8 cellular contexts compared by ENCODE assay signal in the genomic region with DNA sequence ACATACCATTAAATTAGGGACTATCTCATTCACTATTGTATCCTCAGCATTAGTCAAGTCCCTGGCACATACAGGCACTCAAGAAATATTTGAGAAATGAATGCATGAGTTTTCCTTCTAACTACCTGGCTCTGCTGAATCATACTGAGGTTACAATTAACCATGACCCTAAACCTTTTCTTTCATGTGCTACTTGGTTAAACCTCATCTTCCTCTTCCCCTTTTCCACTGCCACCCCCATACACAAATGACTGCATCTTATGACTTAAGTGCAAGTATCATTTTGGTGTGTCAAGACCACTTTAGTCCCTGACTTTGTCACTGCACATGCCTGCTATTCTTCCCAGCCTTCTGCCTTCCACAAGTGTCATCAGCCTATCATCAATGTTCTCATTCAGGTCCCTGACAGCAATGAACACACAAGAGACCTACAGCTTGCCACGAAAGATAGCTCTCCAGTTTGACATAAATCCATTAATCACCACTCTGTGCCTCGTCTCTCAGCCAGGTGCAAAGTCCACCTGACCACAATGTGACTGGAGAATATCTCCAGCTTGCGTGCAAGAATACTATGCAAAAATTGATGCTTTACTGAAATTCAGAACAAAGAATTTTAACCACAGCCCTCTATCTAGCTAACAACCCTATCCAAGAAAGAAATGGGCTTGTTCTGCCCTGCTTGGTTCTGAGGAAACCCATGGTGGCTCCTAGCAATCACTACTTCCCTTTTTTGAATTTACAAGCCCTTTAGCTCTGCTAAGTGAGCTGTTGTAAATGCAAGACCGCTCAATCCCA.
DNase-seq lines count a peak whose midpoint lies in the region; ATAC-seq and TF ChIP-seq lines count a peak whose summit lies in the region.

No MANE protein-coding gene starts in this region.

- H3K56ac ChIP-seq in mesendoderm (ENCODE audit: low read length), result peak overlapping the region; percentile 57

- no peak overlapping the region for H2BK120ac ChIP-seq in mesendoderm (ENCODE audit: low read depth, low read length)

- no peaks in the 10 kb centered on the region for H3K27me3 ChIP-seq in mesendoderm (ENCODE audit: insufficient read depth, low read length, poor library complexity)

- H3K4me1 Mint-ChIP-seq in WTC11, result peaks cover 49% of the 10 kb centered on the region

- no peaks in the 10 kb centered on the region for H3K27me3 Mint-ChIP-seq in WTC11 (ENCODE audit: low read depth)

- H3K27ac Mint-ChIP-seq in WTC11, result peak overlapping the region; percentile 87

- peaks cover 8% of the 10 kb centered on the region for H3K79me1 ChIP-seq in mesendoderm (ENCODE audit: low read length)

- H3K18ac ChIP-seq in mesendoderm (ENCODE audit: low read length), result no peak overlapping the region

- peak overlapping the region; percentile 27 for H3K9ac ChIP-seq in mesendoderm (ENCODE audit: low read length)

- no peak overlapping the region for H2BK15ac ChIP-seq in mesendoderm (replicated peaks; ENCODE audit: low read depth)

- peak; percentile 82 for DNase-seq in A172 (ENCODE audit: low spot score)
- peak; percentile 95 for DNase-seq in MV-4-11 (lab: John Stamatoyannopoulos, UW)
- no peak for DNase-seq in WTC11 (ENCODE audit: low spot score)
- no peak for DNase-seq in mesendoderm
- DNase-seq in NCI-H2081 (lab: John Stamatoyannopoulos, UW), result no peak
- no peak for DNase-seq in NCI-H1694 treated with DMSO at 0.1 percent for 48 hours (lab: John Stamatoyannopoulos, UW)

- no peak overlapping the region for H3K4me2 ChIP-seq in mesendoderm (ENCODE audit: low read length)

- no peak overlapping the region for H3K23ac ChIP-seq in mesendoderm (ENCODE audit: low read length)

- POLR2A ChIA-PET in WTC11 (lab: Charles Lee), result no interaction called here

- H3K4ac ChIP-seq in mesendoderm (ENCODE audit: low read depth, low read length), result no peak overlapping the region

- no peaks in the 10 kb centered on the region for H3K36me3 Mint-ChIP-seq in WTC11

- ATAC-seq in GM18508 (IDR thresholded peaks at IDR 0.05; ENCODE audit: insufficient read depth, unreplicated experiment) (peak; percentile 43), HG02763 (IDR thresholded peaks at IDR 0.05; ENCODE audit: unreplicated experiment) (peak; percentile 63), WTC11 (no peak)

- no peak overlapping the region for H3K27ac ChIP-seq in mesendoderm (ENCODE audit: low read depth, low read length)

- peak overlapping the region; percentile 9 for H2BK5ac ChIP-seq in mesendoderm (ENCODE audit: low read length)

- no peak overlapping the region for H2AK5ac ChIP-seq in mesendoderm (ENCODE audit: low read length)

- H3K79me2 ChIP-seq in mesendoderm (ENCODE audit: control insufficient read depth, insufficient read depth, low read length), result peaks cover 10% of the 10 kb centered on the region

- no peak overlapping the region for H3K4me3 ChIP-seq in mesendoderm (ENCODE audit: low read length)

- peaks cover 8% of the 10 kb centered on the region for H3K4me1 ChIP-seq in mesendoderm (ENCODE audit: control insufficient read depth, low read depth, low read length)

- CTCF ChIA-PET in WTC11 (lab: Charles Lee), result interaction anchor here (0.6 to 1.0 kb wide), 2 partner anchors 74 to 200 kb away, joined by 3 read pairs; no protein-coding TSS in a partner anchor

- WGBS in mesendoderm (ENCODE audit: extremely low coverage, insufficient coverage, low lambda C conversion rate), result no CpG with 5 or more reads among the region's 4 CpGs

- no peaks in the 10 kb centered on the region for H3K36me3 ChIP-seq in mesendoderm (ENCODE audit: control insufficient read depth, insufficient read depth, low read length)

- H3K9me3 Mint-ChIP-seq in WTC11, result no peaks in the 10 kb centered on the region

- H4K5ac ChIP-seq in mesendoderm (ENCODE audit: low read length), result no peak overlapping the region

- no peak for TF ChIP-seq CTCF in WTC11 (IDR thresholded peaks at IDR 0.05)

- H3K4me3 Mint-ChIP-seq in WTC11, result no peak overlapping the region

- H4K8ac ChIP-seq in mesendoderm (ENCODE audit: low read depth, low read length), result no peak overlapping the region

TF ChIP-seq in WTC11, 78 proteins besides CTCF, POLR2A, EP300 and RAD21 (continues in another document):
- TF ChIP-seq CREM (CRISPR knock-in tag; IDR thresholded peaks at IDR 0.05) (no peak), FOXJ3 (CRISPR knock-in tag; IDR thresholded peaks at IDR 0.05; ENCODE audit: borderline replicate concordance) (no peak), PRRX2 (CRISPR knock-in tag; IDR thresholded peaks at IDR 0.05) (no peak), TCF7 (CRISPR knock-in tag; IDR thresholded peaks at IDR 0.05; ENCODE audit: low read depth) (no peak), ZNF138 (CRISPR knock-in tag; conservative IDR thresholded peaks at IDR 0.05) (no peak), SMAD3 (CRISPR knock-in tag; IDR thresholded peaks at IDR 0.05; ENCODE audit: borderline replicate concordance) (no peak), NFE2L1 (CRISPR knock-in tag; IDR thresholded peaks at IDR 0.05) (no peak), TEAD4 (CRISPR knock-in tag; IDR thresholded peaks at IDR 0.05) (no peak)
- TF ChIP-seq, protein P1, sequence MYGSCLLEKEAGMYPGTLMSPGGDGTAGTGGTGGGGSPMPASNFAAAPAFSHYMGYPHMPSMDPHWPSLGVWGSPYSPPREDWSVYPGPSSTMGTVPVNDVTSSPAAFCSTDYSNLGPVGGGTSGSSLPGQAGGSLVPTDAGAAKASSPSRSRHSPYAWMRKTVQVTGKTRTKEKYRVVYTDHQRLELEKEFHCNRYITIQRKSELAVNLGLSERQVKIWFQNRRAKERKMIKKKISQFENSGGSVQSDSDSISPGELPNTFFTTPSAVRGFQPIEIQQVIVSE (CRISPR knock-in tag; IDR thresholded peaks at IDR 0.05; ENCODE audit: borderline replicate concordance), result no peak
- TF ChIP-seq, protein P2, sequence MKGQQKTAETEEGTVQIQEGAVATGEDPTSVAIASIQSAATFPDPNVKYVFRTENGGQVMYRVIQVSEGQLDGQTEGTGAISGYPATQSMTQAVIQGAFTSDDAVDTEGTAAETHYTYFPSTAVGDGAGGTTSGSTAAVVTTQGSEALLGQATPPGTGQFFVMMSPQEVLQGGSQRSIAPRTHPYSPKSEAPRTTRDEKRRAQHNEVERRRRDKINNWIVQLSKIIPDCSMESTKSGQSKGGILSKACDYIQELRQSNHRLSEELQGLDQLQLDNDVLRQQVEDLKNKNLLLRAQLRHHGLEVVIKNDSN (CRISPR knock-in tag; IDR thresholded peaks at IDR 0.05), result no peak
- TF ChIP-seq, protein P3, sequence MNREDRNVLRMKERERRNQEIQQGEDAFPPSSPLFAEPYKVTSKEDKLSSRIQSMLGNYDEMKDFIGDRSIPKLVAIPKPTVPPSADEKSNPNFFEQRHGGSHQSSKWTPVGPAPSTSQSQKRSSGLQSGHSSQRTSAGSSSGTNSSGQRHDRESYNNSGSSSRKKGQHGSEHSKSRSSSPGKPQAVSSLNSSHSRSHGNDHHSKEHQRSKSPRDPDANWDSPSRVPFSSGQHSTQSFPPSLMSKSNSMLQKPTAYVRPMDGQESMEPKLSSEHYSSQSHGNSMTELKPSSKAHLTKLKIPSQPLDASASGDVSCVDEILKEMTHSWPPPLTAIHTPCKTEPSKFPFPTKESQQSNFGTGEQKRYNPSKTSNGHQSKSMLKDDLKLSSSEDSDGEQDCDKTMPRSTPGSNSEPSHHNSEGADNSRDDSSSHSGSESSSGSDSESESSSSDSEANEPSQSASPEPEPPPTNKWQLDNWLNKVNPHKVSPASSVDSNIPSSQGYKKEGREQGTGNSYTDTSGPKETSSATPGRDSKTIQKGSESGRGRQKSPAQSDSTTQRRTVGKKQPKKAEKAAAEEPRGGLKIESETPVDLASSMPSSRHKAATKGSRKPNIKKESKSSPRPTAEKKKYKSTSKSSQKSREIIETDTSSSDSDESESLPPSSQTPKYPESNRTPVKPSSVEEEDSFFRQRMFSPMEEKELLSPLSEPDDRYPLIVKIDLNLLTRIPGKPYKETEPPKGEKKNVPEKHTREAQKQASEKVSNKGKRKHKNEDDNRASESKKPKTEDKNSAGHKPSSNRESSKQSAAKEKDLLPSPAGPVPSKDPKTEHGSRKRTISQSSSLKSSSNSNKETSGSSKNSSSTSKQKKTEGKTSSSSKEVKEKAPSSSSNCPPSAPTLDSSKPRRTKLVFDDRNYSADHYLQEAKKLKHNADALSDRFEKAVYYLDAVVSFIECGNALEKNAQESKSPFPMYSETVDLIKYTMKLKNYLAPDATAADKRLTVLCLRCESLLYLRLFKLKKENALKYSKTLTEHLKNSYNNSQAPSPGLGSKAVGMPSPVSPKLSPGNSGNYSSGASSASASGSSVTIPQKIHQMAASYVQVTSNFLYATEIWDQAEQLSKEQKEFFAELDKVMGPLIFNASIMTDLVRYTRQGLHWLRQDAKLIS (CRISPR knock-in tag; IDR thresholded peaks at IDR 0.05; ENCODE audit: borderline replicate concordance), result no peak
- TF ChIP-seq, protein P4, sequence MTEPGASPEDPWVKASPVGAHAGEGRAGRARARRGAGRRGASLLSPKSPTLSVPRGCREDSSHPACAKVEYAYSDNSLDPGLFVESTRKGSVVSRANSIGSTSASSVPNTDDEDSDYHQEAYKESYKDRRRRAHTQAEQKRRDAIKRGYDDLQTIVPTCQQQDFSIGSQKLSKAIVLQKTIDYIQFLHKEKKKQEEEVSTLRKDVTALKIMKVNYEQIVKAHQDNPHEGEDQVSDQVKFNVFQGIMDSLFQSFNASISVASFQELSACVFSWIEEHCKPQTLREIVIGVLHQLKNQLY (CRISPR knock-in tag; IDR thresholded peaks at IDR 0.05), result no peak
- TF ChIP-seq, protein P5, sequence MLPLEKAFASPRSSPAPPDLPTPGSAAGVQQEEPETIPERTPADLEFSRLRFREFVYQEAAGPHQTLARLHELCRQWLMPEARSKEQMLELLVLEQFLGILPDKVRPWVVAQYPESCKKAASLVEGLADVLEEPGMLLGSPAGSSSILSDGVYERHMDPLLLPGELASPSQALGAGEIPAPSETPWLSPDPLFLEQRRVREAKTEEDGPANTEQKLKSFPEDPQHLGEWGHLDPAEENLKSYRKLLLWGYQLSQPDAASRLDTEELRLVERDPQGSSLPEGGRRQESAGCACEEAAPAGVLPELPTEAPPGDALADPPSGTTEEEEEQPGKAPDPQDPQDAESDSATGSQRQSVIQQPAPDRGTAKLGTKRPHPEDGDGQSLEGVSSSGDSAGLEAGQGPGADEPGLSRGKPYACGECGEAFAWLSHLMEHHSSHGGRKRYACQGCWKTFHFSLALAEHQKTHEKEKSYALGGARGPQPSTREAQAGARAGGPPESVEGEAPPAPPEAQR (CRISPR knock-in tag; IDR thresholded peaks at IDR 0.05), result no peak
- TF ChIP-seq, protein P6, sequence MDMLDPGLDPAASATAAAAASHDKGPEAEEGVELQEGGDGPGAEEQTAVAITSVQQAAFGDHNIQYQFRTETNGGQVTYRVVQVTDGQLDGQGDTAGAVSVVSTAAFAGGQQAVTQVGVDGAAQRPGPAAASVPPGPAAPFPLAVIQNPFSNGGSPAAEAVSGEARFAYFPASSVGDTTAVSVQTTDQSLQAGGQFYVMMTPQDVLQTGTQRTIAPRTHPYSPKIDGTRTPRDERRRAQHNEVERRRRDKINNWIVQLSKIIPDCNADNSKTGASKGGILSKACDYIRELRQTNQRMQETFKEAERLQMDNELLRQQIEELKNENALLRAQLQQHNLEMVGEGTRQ (CRISPR knock-in tag; IDR thresholded peaks at IDR 0.05), result no peak

Comparison
In these comparisons a context has a peak if more than half of its experiments do, and no peak if none do; other contexts are left out.
1. DNase-seq: peak in A172 (single experiment) and MV-4-11 (single experiment); none in WTC11 (single experiment), mesendoderm (single experiment), NCI-H2081 (0 of 2) and NCI-H1694 treated with DMSO at 0.1 percent for 48 hours (single experiment).